In genomic region chr5:39114155-39114554, GRCh38 we compare ENCODE assay signal across 25 cellular contexts.
"Had no signal": no experiment of that assay in that cellular context is flagged by ENCODE, and none has a peak within 500 bp of the region (broad histone marks: within the 10 kb centered on the region; RNA-seq: fewer than 3 reads in every experiment).

No MANE protein-coding gene starts in this region.

- H3K9me3 ChIP-seq: adrenal gland, body of pancreas, gastroesophageal sphincter, spleen, transverse colon had no signal

- FAIRE-seq: TTC549 had no signal

- H3K79me2 ChIP-seq: hepatocyte had no signal

- H3K9me3 Mint-ChIP-seq: effector memory CD8-positive, alpha-beta T cell had no signal

- H2AFZ ChIP-seq: hepatocyte had no signal

- H3K4me2 ChIP-seq: hepatocyte had no signal

- H3K4me3 ChIP-seq: adrenal gland, body of pancreas, cardiac muscle cell, gastroesophageal sphincter, hepatocyte, spleen, transverse colon had no signal

- H3K4me1 ChIP-seq: body of pancreas, gastroesophageal sphincter, transverse colon had no signal

- H3K36me3 ChIP-seq: adrenal gland, cardiac muscle cell, gastroesophageal sphincter, transverse colon had no signal

- DNase-seq: activated CD4-positive, alpha-beta T cell treated with anti-CD3 and anti-CD28 coated beads for 4 hours; activated CD4-positive, alpha-beta T cell treated with anti-CD3 and anti-CD28 coated beads, Interleukin-2, amount 50 U/mL, for 4 hours; activated CD8-positive, alpha-beta memory T cell treated with anti-CD3 and anti-CD28 coated beads, Interleukin-2, amount 50 U/mL, for 4 hours; activated effector memory CD4-positive, alpha-beta T cell treated with Interleukin-2 at 50 U/mL for 16 hours; activated naive CD4-positive, alpha-beta T cell treated with Interleukin-2 at 50 U/mL for 16 hours; activated T-cell treated with anti-CD3 and anti-CD28 coated beads, Interleukin-2, amount 50 U/mL, for 48 hours; adrenal gland; aorta; body of pancreas; cortex of kidney; effector memory CD8-positive, alpha-beta T cell; erythroblast; kidney; left colon; mammary epithelial cell; posterior cingulate gyrus; right cardiac atrium; spleen; stimulated activated naive CD4-positive, alpha-beta T cell treated with Interleukin-2 at 50 U/mL for 16 hours; transverse colon had no signal

- H3K4me3 Mint-ChIP-seq: effector memory CD8-positive, alpha-beta T cell had no signal

- H3K27me3 ChIP-seq: adrenal gland, body of pancreas, cardiac muscle cell, gastroesophageal sphincter, hepatocyte, spleen, transverse colon had no signal

- H3K27ac ChIP-seq: adrenal gland, body of pancreas, cardiac muscle cell, gastroesophageal sphincter, hepatocyte, spleen, transverse colon, VCaP had no signal

- ATAC-seq: body of pancreas; effector memory CD8-positive, alpha-beta T cell; gastroesophageal sphincter; left colon; right cardiac atrium had no signal

- H3K27me3 Mint-ChIP-seq: effector memory CD8-positive, alpha-beta T cell had no signal
